9 cellular contexts compared by ENCODE assay signal in genomic region chr14:24095196-24096068, GRCh38. TPM values are rescaled to one million over a fixed set of nuclear protein-coding genes. Genes with fewer than 3 reads are reported as not detected.
DNase-seq lines count a peak whose midpoint lies in the region; ATAC-seq and TF ChIP-seq lines count a peak whose summit lies in the region.
"Had no signal": no experiment of that assay in that cellular context is flagged by ENCODE, and none has a peak within 500 bp of the region (broad histone marks: within the 10 kb centered on the region; RNA-seq: fewer than 3 reads in every experiment).

No MANE protein-coding gene starts in this region.

- H4K20me1 ChIP-seq in SU-DHL-6 (ENCODE audit: low read depth, low read length), result no peaks in the 10 kb centered on the region

- H3K27me3 ChIP-seq in SU-DHL-6 (ENCODE audit: low read length), result no peaks in the 10 kb centered on the region
- H3K27me3 ChIP-seq in right lobe of liver, result no peaks in the 10 kb centered on the region

- H3K36me3 Mint-ChIP-seq in chondrocyte (ENCODE audit: low read depth), result peaks cover 18% of the 10 kb centered on the region

- H3K36me3 ChIP-seq in SU-DHL-6 (ENCODE audit: low read length), result no peaks in the 10 kb centered on the region
- H3K36me3 ChIP-seq in right lobe of liver, result peaks cover 0 to 40% (median 9%) of the 10 kb centered on the region in 4 donors

- ATAC-seq in GM21423 (IDR thresholded peaks at IDR 0.05; ENCODE audit: unreplicated experiment), result peak; percentile 63
- ATAC-seq in right lobe of liver, result peak; percentile 62 to 76 (median 70)

- no peaks in the 10 kb centered on the region for H3K9me3 Mint-ChIP-seq in chondrocyte (ENCODE audit: low read depth)

- DNase-seq in GDM1 (lab: John Stamatoyannopoulos, UW), result peak; percentile 77
- DNase-seq in HUDEP-2 (lab: John Stamatoyannopoulos, UW; ENCODE audit: unreplicated experiment in 76 of 76), result peak in 75 of 76 experiments; percentile 55 to 96 (median 89)
- DNase-seq in chondrocyte (ENCODE audit: low spot score), result no peak
- DNase-seq in right lobe of liver, result peak; percentile 89 to 98 (median 97)
- peak; percentile 81 for DNase-seq in stimulated activated CD8-positive, alpha-beta memory T cell treated with anti-CD3 and anti-CD28 coated beads, Interleukin-4, amount 100 ng/mL, for 48 hours
- DNase-seq in NCI-H345 (lab: John Stamatoyannopoulos, UW), result no peak

- H3K4me1 Mint-ChIP-seq in chondrocyte (ENCODE audit: low read depth), result peaks cover 38% of the 10 kb centered on the region

- WGBS in right lobe of liver (ENCODE audit: insufficient coverage, low coverage, low lambda C conversion rate, missing lambda C conversion rate), result 8% methylated on average over 11 of the region's 13 CpGs

- H3K4me3 ChIP-seq in SU-DHL-6 (ENCODE audit: insufficient read depth, low read length, poor library complexity, severe bottlenecking), result peak overlapping the region; percentile 92
- peak overlapping the region; percentile 77 to 98 (median 90) for H3K4me3 ChIP-seq in right lobe of liver

- H3K27ac ChIP-seq in SU-DHL-6 (ENCODE audit: low read depth, low read length) (peak overlapping the region; percentile 84), right lobe of liver (peak overlapping the region; percentile 89 to 97 (median 94))

- H3F3A ChIP-seq in SU-DHL-6 (ENCODE audit: insufficient read depth), result peaks cover 19% of the 10 kb centered on the region

- intact Hi-C loops in right lobe of liver (cut with DNase I), result loop anchor here in 1 of 2 donors (10.0 kb wide), 1 partner anchor 59 kb away; no protein-coding TSS in a partner anchor

- peak overlapping the region; percentile 99 for H3K4me3 Mint-ChIP-seq in chondrocyte (ENCODE audit: unreplicated experiment)

- peaks cover 8% of the 10 kb centered on the region; the same call in 1 of the 2 replicates for H3K79me2 ChIP-seq in SU-DHL-6 (ENCODE audit: insufficient read depth, low read length)

- TF ChIP-seq CTCF in SU-DHL-6 (IDR thresholded peaks at IDR 0.05; ENCODE audit: insufficient read depth, low read length, poor library complexity, severe bottlenecking) (no peak), chondrocyte (IDR thresholded peaks at IDR 0.05) (no peak), right lobe of liver (IDR thresholded peaks at IDR 0.05) (peak in 1 of 4 donors; percentile 7)

- no peaks in the 10 kb centered on the region for H3K27me3 Mint-ChIP-seq in chondrocyte (ENCODE audit: low read depth)

- peak overlapping the region; percentile 96 for H3K9ac ChIP-seq in SU-DHL-6 (ENCODE audit: low read length)

- TF ChIP-seq POLR2A in right lobe of liver (IDR thresholded peaks at IDR 0.05), result peak; percentile 93

- H3K27ac Mint-ChIP-seq in chondrocyte (ENCODE audit: unreplicated experiment), result peak overlapping the region; percentile 97

- H3K9me2 ChIP-seq in SU-DHL-6 (replicated peaks; ENCODE audit: insufficient read depth, low read length), result no peaks in the 10 kb centered on the region

- peaks cover 0 to 70% (median 29%) of the 10 kb centered on the region in 4 donors for H3K4me1 ChIP-seq in right lobe of liver

- peak overlapping the region; percentile 87 for H3K4me2 ChIP-seq in SU-DHL-6 (ENCODE audit: low read depth, low read length, poor library complexity, severe bottlenecking)

- no peaks in the 10 kb centered on the region for H3K9me3 ChIP-seq in SU-DHL-6 (ENCODE audit: insufficient read depth, low read length)
- H3K9me3 ChIP-seq in right lobe of liver, result no peaks in the 10 kb centered on the region

- H2AFZ ChIP-seq in SU-DHL-6 (ENCODE audit: low read depth, low read length, severe bottlenecking), result no peak overlapping the region

RNA-seq across cellular contexts. Expression of gene PCK2, which starts 1.3 kb away (rescaled TPM):
- total RNA-seq in chondrocyte (18.7 to 126 TPM (median 118 TPM) in 3 replicates), right lobe of liver (100 to 1,000 TPM; 124 to 615 (median 240) TPM)

RNA-seq across cellular contexts. Expression of gene DCAF11, which starts 19.1 kb away (rescaled TPM):
- total RNA-seq in chondrocyte, result 30.7 to 41.5 TPM (median 32.9 TPM) in 3 replicates
- 100 to 1,000 TPM in 3 of 6 experiments, 10 to 100 TPM in 3; 65.9 to 180 (median 103) TPM for total RNA-seq in right lobe of liver

RNA-seq across cellular contexts. Expression of gene NRL, which starts 19.3 kb away (rescaled TPM):
- 1.2 to 1.6 TPM (median 1.3 TPM) in 3 replicates for total RNA-seq in chondrocyte
- total RNA-seq in right lobe of liver, result 1 to 10 TPM; 1.4 to 2.9 (median 2.1) TPM

RNA-seq across cellular contexts. Expression of gene CPNE6, which starts 24.1 kb away (rescaled TPM):
- total RNA-seq in chondrocyte (not detected in 3 replicates), right lobe of liver (under 1 TPM in 4 of 6 experiments, not detected in 2; 0.09 to 0.40 (median 0.18) TPM)
- total RNA-seq: lung microvascular endothelial cell had no signal

RNA-seq across cellular contexts. Expression of gene FITM1, which starts 35.0 kb away (rescaled TPM):
- 0.27 TPM in 1 of 3 replicates, not detected in the others for total RNA-seq in chondrocyte
- 10 to 100 TPM in 3 of 6 experiments, 1 to 10 TPM in 3; 1.5 to 32.5 (median 9.3) TPM for total RNA-seq in right lobe of liver

Comparison
In these comparisons a context has a peak if more than half of its experiments do, and no peak if none do; other contexts are left out.
1. DNase-seq: peak in GDM1 (single experiment), HUDEP-2 (75 of 76), right lobe of liver (3 of 3) and stimulated activated CD8-positive, alpha-beta memory T cell treated with anti-CD3 and anti-CD28 coated beads, Interleukin-4, amount 100 ng/mL, for 48 hours (single experiment); none in chondrocyte (single experiment) and NCI-H345 (single experiment).